In the genomic region with DNA sequence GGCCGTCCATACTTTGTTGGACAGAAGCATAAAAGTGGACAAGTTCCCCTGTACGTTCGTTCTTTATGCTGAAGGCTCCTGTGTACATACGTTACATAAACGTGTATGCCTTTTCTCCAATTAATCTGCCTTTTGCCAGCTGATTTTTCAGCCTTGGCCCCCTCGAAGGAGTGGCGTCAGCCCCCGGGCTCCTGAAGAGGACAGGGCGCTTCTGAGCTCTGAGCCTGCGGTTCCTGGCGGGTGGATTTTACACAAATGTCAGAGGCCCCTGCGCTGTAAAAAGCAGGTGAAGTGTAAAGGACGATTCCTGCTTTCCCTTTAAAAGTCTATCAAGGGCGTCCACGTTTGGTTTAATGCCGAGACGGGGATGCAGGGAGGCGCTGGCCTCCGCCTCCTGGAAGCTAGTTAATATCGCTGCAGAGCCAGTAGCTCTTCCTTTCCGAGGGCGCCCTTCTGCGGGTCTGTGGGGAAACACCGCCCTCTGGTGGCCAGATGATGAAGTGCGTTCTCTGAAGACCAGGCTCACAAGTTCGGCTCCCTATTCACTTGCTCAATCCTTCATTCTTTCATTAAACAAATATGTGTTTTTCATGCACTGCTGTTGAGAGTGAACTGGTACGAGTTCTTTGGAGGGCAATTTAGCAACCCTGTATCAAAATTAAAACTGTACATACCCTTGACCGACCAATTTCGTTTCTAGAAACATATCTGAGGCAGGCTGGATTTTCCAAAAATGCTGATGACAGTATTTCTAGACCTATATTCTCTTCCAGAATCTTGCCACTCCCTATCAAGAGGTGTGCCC, we compare ENCODE assay signal across 8 cellular contexts.
DNase-seq lines count a peak whose midpoint lies in the region; FAIRE-seq and TF ChIP-seq lines count a peak whose summit lies in the region.

No MANE protein-coding gene starts in this region.

- no peaks in the 10 kb centered on the region for H3K9me3 ChIP-seq in neuronal stem cell (replicated peaks in 1 of 2; ENCODE audit: control insufficient read depth in 2 of 2, insufficient read depth in 1 of 2, low read depth in 1 of 2, low read length in 2 of 2)
- no peaks in the 10 kb centered on the region for H3K9me3 ChIP-seq in stomach smooth muscle (ENCODE audit: control insufficient read depth in 2 of 2, low read length in 2 of 2)

- H3K9ac ChIP-seq in neuronal stem cell (ENCODE audit: low read depth, low read length, poor library complexity) (no peak overlapping the region), stomach smooth muscle (ENCODE audit: low read length in 2 of 2) (no peak overlapping the region)

- H2BK15ac ChIP-seq in neuronal stem cell (ENCODE audit: low read length) = no peak overlapping the region

- H3K27me3 ChIP-seq in neuronal stem cell (ENCODE audit: control insufficient read depth in 3 of 3, insufficient read depth in 3 of 3, low read depth in 1 of 3, low read length in 3 of 3) (peaks cover 0 to 2% (median 2%) of the 10 kb centered on the region in 3 experiments), stomach smooth muscle (ENCODE audit: control insufficient read depth in 1 of 2, insufficient read depth in 2 of 2, low read length in 2 of 2) (no peaks in the 10 kb centered on the region)

- no peak overlapping the region for H2BK5ac ChIP-seq in neuronal stem cell (ENCODE audit: low read length)

- TF ChIP-seq CTCF in fibroblast of the aortic adventitia (IDR thresholded peaks at IDR 0.05; ENCODE audit: insufficient read depth, low read length) = peak; percentile 94

- no peak overlapping the region for H3K23ac ChIP-seq in neuronal stem cell (ENCODE audit: low read depth, low read length, poor library complexity)

- no CpG with 5 or more reads among the region's 29 CpGs for WGBS in neuronal stem cell (ENCODE audit: extremely low coverage in 2 of 2, insufficient read length in 2 of 2, insufficient replicate concordance in 1 of 2), 2 donors

- no peak overlapping the region for H3K18ac ChIP-seq in neuronal stem cell (ENCODE audit: low read length)

- H3K36me3 ChIP-seq in neuronal stem cell (replicated peaks in 1 of 2; ENCODE audit: control insufficient read depth in 2 of 2, insufficient read depth in 2 of 2, low read length in 2 of 2) (peaks cover 0 to 7% of the 10 kb centered on the region in 2 donors), stomach smooth muscle (ENCODE audit: control insufficient read depth in 2 of 2, insufficient read depth in 2 of 2, low read length in 2 of 2) (no peaks in the 10 kb centered on the region)

- peaks cover 0 to 11% of the 10 kb centered on the region in 2 donors for H3K4me1 ChIP-seq in neuronal stem cell (ENCODE audit: control insufficient read depth in 2 of 2, insufficient read depth in 1 of 2, low read depth in 1 of 2, low read length in 2 of 2)
- H3K4me1 ChIP-seq in stomach smooth muscle (ENCODE audit: control insufficient read depth, insufficient read depth, low read length) = peaks cover 3% of the 10 kb centered on the region

- H3K4ac ChIP-seq in neuronal stem cell (ENCODE audit: low read length) = no peak overlapping the region

- H3K14ac ChIP-seq in neuronal stem cell (ENCODE audit: low read length) = no peak overlapping the region

- H4K8ac ChIP-seq in neuronal stem cell (ENCODE audit: low read depth, low read length) = no peak overlapping the region

- no peak overlapping the region for H4K91ac ChIP-seq in neuronal stem cell (ENCODE audit: low read depth, low read length, poor library complexity)

- peak overlapping the region; percentile 42 for H3K4me3 ChIP-seq in fibroblast of the aortic adventitia (ENCODE audit: low read depth, low read length)
- no peak overlapping the region for H3K4me3 ChIP-seq in neuronal stem cell (ENCODE audit: low read length in 2 of 2)
- peak overlapping the region; percentile 40 to 49 for H3K4me3 ChIP-seq in stomach smooth muscle (ENCODE audit: low read length in 2 of 2)

- no peak overlapping the region for H2BK12ac ChIP-seq in neuronal stem cell (ENCODE audit: low read length)

- peak overlapping the region; percentile 84 for H2AFZ ChIP-seq in neuronal stem cell (ENCODE audit: low read length)

- no peak overlapping the region for H2AK5ac ChIP-seq in neuronal stem cell (ENCODE audit: low read depth, low read length)

- H2BK120ac ChIP-seq in neuronal stem cell (ENCODE audit: low read depth, low read length) = no peak overlapping the region

- DNase-seq in NCI-H1417 (lab: John Stamatoyannopoulos, UW) (peak; percentile 62 to 82 (median 62)), NCI-H1417 treated with DMSO at 0.1 percent for 48 hours (lab: John Stamatoyannopoulos, UW) (no peak), KBM-7 (peak; percentile 86), RCC 7860 (ENCODE audit: low spot score) (peak; percentile 50), activated T-helper 1 cell treated with Interleukin-2 at 50 U/mL for 16 hours (ENCODE audit: low read depth) (peak; percentile 64), fibroblast of the aortic adventitia (ENCODE audit: low read depth) (peak; percentile 91), neuronal stem cell (ENCODE audit: low spot score) (peak; percentile 83)

- H3K27ac ChIP-seq in neuronal stem cell (replicated peaks; ENCODE audit: low read length) (no peak overlapping the region), stomach smooth muscle (ENCODE audit: low read length) (no peak overlapping the region)

- FAIRE-seq in RCC 7860 (lab: Jason Lieb, UNC) = no peak

- H3K4me2 ChIP-seq in neuronal stem cell (ENCODE audit: insufficient read depth, low read length, poor library complexity, severe bottlenecking) = peak overlapping the region; percentile 33

- in situ Hi-C loops in KBM-7 (cut with MboI; ENCODE audit: low pct_unique_long_range_greater_than_20kb, low sequenced_read_pairs) = loop anchor here (25.0 kb wide), 2 partner anchors 211 to 511 kb away; no protein-coding TSS in a partner anchor

- peaks cover 3% of the 10 kb centered on the region for H3K79me1 ChIP-seq in neuronal stem cell (ENCODE audit: low read depth, low read length)

Comparison
In these comparisons a context has a peak if more than half of its experiments do, and no peak if none do; other contexts are left out.
1. H3K4me3 ChIP-seq: peak in fibroblast of the aortic adventitia (single experiment) and stomach smooth muscle (2 of 2); none in neuronal stem cell (0 of 2).